ENCODE assay signal across 25 cellular contexts in genomic region chr1:48402619-48403018, GRCh38.
DNase-seq lines count a peak whose midpoint lies in the region; ATAC-seq, FAIRE-seq and TF ChIP-seq lines count a peak whose summit lies in the region.
"Had no signal": no experiment of that assay in that cellular context is flagged by ENCODE, and none has a peak within 500 bp of the region (broad histone marks: within the 10 kb centered on the region; RNA-seq: fewer than 3 reads in every experiment).

No MANE protein-coding gene starts in this region.

- peak; percentile 22 to 87 (median 56) for ATAC-seq in pancreas
- ATAC-seq: A549; CD8-positive, alpha-beta T cell; GM12878 had no signal

- no peak overlapping the region for H3K27ac ChIP-seq in pancreas
- H3K27ac ChIP-seq in small intestine (ENCODE audit: low read depth in 1 of 2, low read length in 1 of 2) = no peak overlapping the region
- H3K27ac ChIP-seq: 22Rv1; A549; BLaER1 treated with 17β-estradiol and CSF1 and Interleukin-3, amounts not matched to agents 10 nM and 100 nM; C4-2B had no signal

- CTCF ChIA-PET in Caco-2 (lab: Charles Lee) = no interaction called here

- H3K9me3 Mint-ChIP-seq in Caco-2 (ENCODE audit: unreplicated experiment) = no peaks in the 10 kb centered on the region
- H3K9me3 Mint-ChIP-seq: CD4-positive, alpha-beta T cell; CD8-positive, alpha-beta T cell had no signal

- no peaks in the 10 kb centered on the region for H3K4me1 Mint-ChIP-seq in Caco-2 (ENCODE audit: low read depth, unreplicated experiment)
- H3K4me1 Mint-ChIP-seq: B cell had no signal

- POLR2A ChIA-PET in Caco-2 (lab: Charles Lee) = no interaction called here

- H3K27me3 Mint-ChIP-seq in Caco-2 (ENCODE audit: insufficient read depth, unreplicated experiment) = no peaks in the 10 kb centered on the region
- H3K27me3 Mint-ChIP-seq: B cell; CD4-positive, alpha-beta T cell had no signal

- 41 to 52% methylated on average over 2 of the region's 2 CpGs for WGBS in pancreas, 2 donors
- WGBS in small intestine, 3 donors = 45 to 65% (median 49%) methylated on average over 2 of the region's 2 CpGs

- peak; percentile 17 to 46 for DNase-seq in Caco-2
- peak; percentile 2 for DNase-seq in bronchial epithelial cell (ENCODE audit: low read depth)
- no peak for DNase-seq in pancreas
- DNase-seq in small intestine = peak; percentile 85
- no peak for DNase-seq in NCI-H69 (lab: John Stamatoyannopoulos, UW)
- DNase-seq in activated CD4-positive, CD25-positive, alpha-beta regulatory T cell (lab: John Stamatoyannopoulos, UW) = no peak
- DNase-seq in NOMO-1 (lab: John Stamatoyannopoulos, UW; ENCODE audit: unreplicated experiment in 2 of 2) = no peak
- DNase-seq: AML-193; CD4-positive, alpha-beta T cell; CD8-positive, alpha-beta T cell; DMS 273 treated with DMSO at 0.1 percent for 48 hours; DMS153; DMS53; DMS79; DND-41; EL; GDM1 had no signal

- H3K27me3 ChIP-seq in Caco-2 (replicated peaks; ENCODE audit: control insufficient read depth, insufficient read depth, low read length) (no peaks in the 10 kb centered on the region), bronchial epithelial cell (ENCODE audit: control insufficient read depth, insufficient read depth, low read length) (no peaks in the 10 kb centered on the region), pancreas (no peaks in the 10 kb centered on the region), small intestine (ENCODE audit: control insufficient read depth in 2 of 2, insufficient read depth in 2 of 2, low read length in 2 of 2) (no peaks in the 10 kb centered on the region)
- H3K27me3 ChIP-seq: BLaER1 treated with 17β-estradiol and CSF1 and Interleukin-3, amounts not matched to agents 10 nM and 100 nM had no signal

- BruUV-seq in Caco-2 (replicated peaks; lab: Mats Ljungman, UMichigan) = no TSS peak

- no peak overlapping the region for H3K4me3 ChIP-seq in Caco-2 (ENCODE audit: low read depth, low read length)
- no peak overlapping the region for H3K4me3 ChIP-seq in bronchial epithelial cell (ENCODE audit: low read depth, low read length)
- H3K4me3 ChIP-seq in pancreas = no peak overlapping the region
- H3K4me3 ChIP-seq in small intestine (ENCODE audit: low read depth in 1 of 2, low read length in 2 of 2) = no peak overlapping the region
- H3K4me3 ChIP-seq: A549; BLaER1 treated with 17β-estradiol and CSF1 and Interleukin-3, amounts not matched to agents 10 nM and 100 nM; GM12878 had no signal

- no peaks in the 10 kb centered on the region for H3K36me3 ChIP-seq in Caco-2 (ENCODE audit: control insufficient read depth, insufficient read depth, low read length)
- no peaks in the 10 kb centered on the region for H3K36me3 ChIP-seq in bronchial epithelial cell (ENCODE audit: control insufficient read depth, insufficient read depth, low read length)
- H3K36me3 ChIP-seq in pancreas = no peaks in the 10 kb centered on the region
- no peaks in the 10 kb centered on the region for H3K36me3 ChIP-seq in small intestine (ENCODE audit: control insufficient read depth in 2 of 2, insufficient read depth in 2 of 2, low read length in 2 of 2)

- H3K9me3 ChIP-seq in Caco-2 = no peaks in the 10 kb centered on the region
- no peaks in the 10 kb centered on the region for H3K9me3 ChIP-seq in pancreas
- no peaks in the 10 kb centered on the region for H3K9me3 ChIP-seq in small intestine (ENCODE audit: control insufficient read depth, low read depth)
- H3K9me3 ChIP-seq: A549; BLaER1 treated with 17β-estradiol and CSF1 and Interleukin-3, amounts not matched to agents 10 nM and 100 nM had no signal

- H3K4me1 ChIP-seq in Caco-2 (peaks cover 8% of the 10 kb centered on the region; the same call in 1 of the 2 replicates), pancreas (peaks cover 0 to 13% (median 7%) of the 10 kb centered on the region in 3 donors), small intestine (ENCODE audit: control insufficient read depth in 2 of 2, insufficient read depth in 1 of 2, low read depth in 1 of 2, low read length in 1 of 2) (no peaks in the 10 kb centered on the region)
- H3K4me1 ChIP-seq: A549; BLaER1 treated with 17β-estradiol and CSF1 and Interleukin-3, amounts not matched to agents 10 nM and 100 nM had no signal

- H3K27ac Mint-ChIP-seq in Caco-2 (ENCODE audit: unreplicated experiment) = no peak overlapping the region
- H3K27ac Mint-ChIP-seq: B cell; CD4-positive, alpha-beta T cell; CD8-positive, alpha-beta T cell had no signal

- H3K4me3 Mint-ChIP-seq in Caco-2 (ENCODE audit: unreplicated experiment) = peak overlapping the region; percentile 14
- H3K4me3 Mint-ChIP-seq: B cell; CD4-positive, alpha-beta T cell; CD8-positive, alpha-beta T cell had no signal

- intact Hi-C loops in Caco-2 (cut with micrococcal nuclease; ENCODE audit: unreplicated experiment) = no loop called here
- intact Hi-C loops in pancreas (cut with DNase I) = no loop called here

- TF ChIP-seq CTCF in Caco-2 (IDR thresholded peaks at IDR 0.05; ENCODE audit: insufficient read depth in 1 of 2, low read depth in 1 of 2, low read length in 1 of 2, severe bottlenecking in 1 of 2, unreplicated experiment in 1 of 2) (no peak), bronchial epithelial cell (IDR thresholded peaks at IDR 0.05; ENCODE audit: insufficient read depth, low read length, severe bottlenecking) (no peak), pancreas (IDR thresholded peaks at IDR 0.05) (no peak)

- no peaks in the 10 kb centered on the region for H3K36me3 Mint-ChIP-seq in Caco-2 (ENCODE audit: insufficient read depth, unreplicated experiment)
- H3K36me3 Mint-ChIP-seq: CD8-positive, alpha-beta T cell had no signal

- no peak for FAIRE-seq in bronchial epithelial cell (lab: Jason Lieb, UNC)
- FAIRE-seq in pancreas (lab: Jason Lieb, UNC) = no peak
- no peak for FAIRE-seq in small intestine (lab: Jason Lieb, UNC)
- FAIRE-seq: A549, GM12878, GM12892, GM18507 had no signal

Comparison
In these comparisons a context has a peak if more than half of its experiments do, and no peak if none do; other contexts are left out.
1. DNase-seq: peak in Caco-2 (2 of 2), bronchial epithelial cell (single experiment) and small intestine (single experiment); none in pancreas (0 of 6), NCI-H69 (single experiment), activated CD4-positive, CD25-positive, alpha-beta regulatory T cell (0 of 4) and NOMO-1 (0 of 2).